ENCODE assay signal across 9 cellular contexts in the genomic region with DNA sequence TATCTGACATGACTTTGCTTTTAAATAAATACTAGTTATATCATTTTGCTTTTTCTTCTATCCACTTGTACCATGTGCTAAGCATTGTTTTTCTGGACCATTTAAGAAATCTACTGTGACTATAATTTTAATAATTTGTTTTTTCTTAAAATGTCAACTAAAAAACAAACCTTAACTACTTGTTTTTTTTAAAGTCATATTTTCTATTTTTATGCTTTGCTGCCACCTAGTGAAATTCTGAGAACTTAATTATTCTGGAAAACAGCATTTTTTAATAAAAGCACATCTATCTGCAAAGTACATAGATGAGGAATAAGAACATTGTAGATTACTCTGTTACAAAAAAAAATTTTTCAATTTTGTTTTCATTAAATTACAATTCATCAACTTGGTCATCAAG. TPM values are rescaled to one million over a fixed set of nuclear protein-coding genes. Genes with fewer than 3 reads are reported as not detected.
DNase-seq lines count a peak whose midpoint lies in the region; ATAC-seq, FAIRE-seq and TF ChIP-seq lines count a peak whose summit lies in the region.
"Had no signal": no experiment of that assay in that cellular context is flagged by ENCODE, and none has a peak within 500 bp of the region (broad histone marks: within the 10 kb centered on the region; RNA-seq: fewer than 3 reads in every experiment).

No MANE protein-coding gene starts in this region.

- CTCF ChIA-PET in K562 (lab: Yijun Ruan, JAX; ENCODE audit: low intra/inter-chr PET ratio): interaction anchor here (0.6 to 2.2 kb wide), 10 partner anchors 97 to 1064 kb away, joined by 3 to 22 read pairs (median 4); no protein-coding TSS in a partner anchor

- 0 out of 3 replicates have a peak, but pooled peaks cover 4% of the 10 kb centered on the region for H3K79me2 ChIP-seq in K562 (ENCODE audit: control insufficient read depth, insufficient read depth, low read length)

- H3K36me3 ChIP-seq in K562 (ENCODE audit: control insufficient read depth, insufficient read depth, low read length): peaks cover 56% of the 10 kb centered on the region

- no peak for FAIRE-seq in K562 (lab: Jason Lieb, UNC)

- no peak overlapping the region for H2AFZ ChIP-seq in K562 (ENCODE audit: low read depth, low read length)

- H3K9ac ChIP-seq in K562 (ENCODE audit: insufficient read depth in 1 of 2, low read depth in 2 of 2, low read length in 2 of 2): no peak overlapping the region

- intact Hi-C loops in K562 (cut with micrococcal nuclease): loop anchor here (1.0 to 5.0 kb wide), 2 partner anchors 587 to 638 kb away; no protein-coding TSS in a partner anchor

- no peak overlapping the region for H3K4me3 ChIP-seq in K562
- H3K4me3 ChIP-seq: SJSA1 had no signal

- TF ChIP-seq RAD21 in K562 (CRISPR knock-in tag; conservative IDR thresholded peaks at IDR 0.05 in 1 of 2, IDR thresholded peaks at IDR 0.05 in 1 of 2): peak; percentile 62 to 81

- no peaks in the 10 kb centered on the region for H3K9me1 ChIP-seq in K562 (ENCODE audit: control insufficient read depth, insufficient read depth, low read length)

- POLR2A ChIA-PET in K562 (lab: Yijun Ruan, JAX): no interaction called here

- peak in 1 of 3 experiments; percentile 59; a peak in 3 of 6 replicates for TF ChIP-seq CTCF in K562 (IDR thresholded peaks at IDR 0.05 in 2 of 3, conservative IDR thresholded peaks at IDR 0.05 in 1 of 3; ENCODE audit: insufficient read depth in 2 of 3, low read depth in 1 of 3, low read length in 3 of 3)

- no peak for TF ChIP-seq POLR2A in K562 (conservative IDR thresholded peaks at IDR 0.05)

- no peak for TF ChIP-seq EP300 in K562 (IDR thresholded peaks at IDR 0.05; ENCODE audit: low read length)

- no peaks in the 10 kb centered on the region for H3K4me1 ChIP-seq in K562 (replicated peaks in 1 of 2; ENCODE audit: control insufficient read depth in 2 of 2, insufficient read depth in 2 of 2, low read length in 2 of 2)
- H3K4me1 ChIP-seq: SJSA1 had no signal

- ATAC-seq in K562 (no peak), GM21576 (IDR thresholded peaks at IDR 0.05; ENCODE audit: unreplicated experiment) (no peak), HG02884 (IDR thresholded peaks at IDR 0.05; ENCODE audit: unreplicated experiment) (no peak)

- H3K4me2 ChIP-seq in K562 (ENCODE audit: insufficient read depth, low read length): no peak overlapping the region

- H3K9me3 ChIP-seq in K562 (replicated peaks; ENCODE audit: control insufficient read depth, insufficient read depth, low read depth, low read length): no peaks in the 10 kb centered on the region
- H3K9me3 ChIP-seq: SJSA1 had no signal

- in situ Hi-C loops in K562 (cut with MboI): no loop called here

- no peak overlapping the region for H3K27ac ChIP-seq in K562 (ENCODE audit: extremely low read depth, low read depth, low read length)
- H3K27ac ChIP-seq: SJSA1 had no signal

- BruUV-seq in K562 (replicated peaks; lab: Mats Ljungman, UMichigan): no TSS peak

- DNase-seq in DMS53 treated with DMSO at 0.1 percent for 48 hours (lab: John Stamatoyannopoulos, UW; ENCODE audit: unreplicated experiment): peak; percentile 39
- DNase-seq in M059J (ENCODE audit: low read depth): peak; percentile 20
- DNase-seq in K562 (ENCODE audit: extremely low read depth in 1 of 4, low spot score in 3 of 4): peak in 3 of 4 experiments; percentile 15 to 18 (median 16)
- DNase-seq in midbrain (lab: John Stamatoyannopoulos, UW): peak; percentile 33
- DNase-seq in NCI-H1436 (lab: John Stamatoyannopoulos, UW): no peak
- DNase-seq in Ammon's horn (ENCODE audit: low spot score): no peak

- H4K20me1 ChIP-seq in K562 (replicated peaks; ENCODE audit: control insufficient read depth, insufficient read depth, low read length): no peaks in the 10 kb centered on the region

- no peaks in the 10 kb centered on the region for H3K27me3 ChIP-seq in K562 (ENCODE audit: control insufficient read depth in 2 of 2, insufficient read depth in 2 of 2, low read length in 2 of 2)
- H3K27me3 ChIP-seq: SJSA1 had no signal

TF ChIP-seq in K562, 482 proteins besides CTCF, POLR2A, EP300 and RAD21:
- TF ChIP-seq, protein P1, sequence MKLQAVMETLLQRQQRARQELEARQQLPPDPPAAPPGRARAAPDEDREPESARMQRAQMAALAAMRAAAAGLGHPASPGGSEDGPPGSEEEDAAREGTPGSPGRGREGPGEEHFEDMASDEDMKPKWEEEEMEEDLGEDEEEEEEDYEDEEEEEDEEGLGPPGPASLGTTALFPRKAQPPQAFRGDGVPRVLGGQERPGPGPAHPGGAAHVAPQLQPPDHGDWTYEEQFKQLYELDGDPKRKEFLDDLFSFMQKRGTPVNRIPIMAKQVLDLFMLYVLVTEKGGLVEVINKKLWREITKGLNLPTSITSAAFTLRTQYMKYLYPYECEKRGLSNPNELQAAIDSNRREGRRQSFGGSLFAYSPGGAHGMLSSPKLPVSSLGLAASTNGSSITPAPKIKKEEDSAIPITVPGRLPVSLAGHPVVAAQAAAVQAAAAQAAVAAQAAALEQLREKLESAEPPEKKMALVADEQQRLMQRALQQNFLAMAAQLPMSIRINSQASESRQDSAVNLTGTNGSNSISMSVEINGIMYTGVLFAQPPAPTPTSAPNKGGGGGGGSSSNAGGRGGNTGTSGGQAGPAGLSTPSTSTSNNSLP (IDR thresholded peaks at IDR 0.05; ENCODE audit: borderline replicate concordance, low read depth, low read length): 0 out of 2 replicates have a peak, but pooled peaks have one; percentile 30
- TF ChIP-seq PCBP1 (IDR thresholded peaks at IDR 0.05; ENCODE audit: low read depth, low read length, poor library complexity, severe bottlenecking): no peak
- TF ChIP-seq PRDM10 (IDR thresholded peaks at IDR 0.05; ENCODE audit: partially characterized antibody): no peak
- peak; percentile 80 for TF ChIP-seq ZNF384 (IDR thresholded peaks at IDR 0.05; ENCODE audit: low read depth, low read length)
- peak; percentile 67 for TF ChIP-seq DEAF1 (CRISPR knock-in tag; IDR thresholded peaks at IDR 0.05)

RNA-seq across cellular contexts. Expression of gene ORC5, which starts 47.4 kb away (rescaled TPM):
- 55.6 and 118 TPM in 2 replicates for total RNA-seq in M059J (2014; rRNA removed; shearing (Covaris generic))
- 71.7 and 74.2 TPM in 2 replicates for total RNA-seq in K562 (2011; cell fraction: chromatin; rRNA removed; ENCODE audit: low replicate concordance)
- total RNA-seq in K562 (2011; cell fraction: nucleolus; rRNA removed): 22.4 and 23.2 TPM in 2 replicates
- 35.6 and 44.9 TPM in 2 replicates for total RNA-seq in K562 (2011; cell fraction: nucleoplasm; rRNA removed)
- total RNA-seq in K562 (2014; rRNA removed) (38.2 and 42.0 TPM in 2 replicates), K562 (2014; rRNA removed; fragmentation: Illumina TruSeq; extraction: Trizol) (54.1 and 62.0 TPM in 2 replicates), K562 (2015; rRNA removed; fragmentation: Illumina TruSeq; extraction: Trizol) (52.8 and 57.8 TPM in 2 replicates), K562 (2021) (54.8 and 64.0 TPM in 2 replicates)
- polyA plus RNA-seq in K562 (2011; rRNA removed) (16.6 and 29.8 TPM in 2 replicates), K562 (2014; fragmentation: Illumina TruSeq; extraction: Trizol) (65.6 and 72.3 TPM in 2 replicates), K562 (2014; fragmentation: Nextera tagmentation; extraction: Ambion mirVana) (100 to 1,000 TPM; 125 to 136 TPM), K562 (2014; rRNA removed) (44.7 and 47.1 TPM in 2 replicates)
- polyA plus RNA-seq in K562 (2011; cell fraction: cytosol; rRNA removed): 12.1 and 15.0 TPM in 2 replicates
- 28.3 and 54.1 TPM in 2 replicates for polyA plus RNA-seq in K562 (2011; cell fraction: nucleus; rRNA removed)
- polyA plus RNA-seq in K562 (2012): 31.5 and 90.8 TPM in 2 replicates
- polyA minus RNA-seq in K562 (2011; rRNA and poly(A)+ RNA removed): 29.6 and 34.7 TPM in 2 replicates
- polyA minus RNA-seq in K562 (2011; cell fraction: cytosol; rRNA and poly(A)+ RNA removed): 9.6 and 21.2 TPM in 2 replicates
- 33.4 and 39.3 TPM in 2 replicates for polyA minus RNA-seq in K562 (2011; cell fraction: nucleus; rRNA and poly(A)+ RNA removed)

Comparison
In these comparisons a context has a peak if more than half of its experiments do, and no peak if none do; other contexts are left out.
1. DNase-seq: peak in DMS53 treated with DMSO at 0.1 percent for 48 hours (single experiment), M059J (single experiment), K562 (3 of 4) and midbrain (single experiment); none in NCI-H1436 (single experiment) and Ammon's horn (single experiment).